28 cellular contexts compared by ENCODE assay signal in the genomic region with DNA sequence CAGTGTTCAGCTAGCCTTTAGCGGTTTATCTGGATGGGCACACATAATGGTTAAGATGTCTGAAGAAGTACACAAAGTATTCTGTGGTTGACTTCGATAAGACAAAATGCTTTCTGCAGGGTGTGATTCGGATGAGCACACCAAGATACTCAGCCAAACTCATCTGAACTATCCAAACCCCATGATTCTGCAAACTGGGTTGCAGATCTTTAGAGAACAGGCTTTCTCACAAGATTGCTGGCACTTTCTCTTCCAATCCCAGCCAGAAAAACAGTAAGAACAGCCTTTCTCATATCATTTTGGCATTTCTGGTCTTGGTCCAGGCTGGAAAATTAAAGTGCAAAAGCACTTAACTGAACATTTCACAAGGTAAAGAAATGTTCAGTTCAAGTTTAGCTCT.
DNase-seq lines count a peak whose midpoint lies in the region; ATAC-seq and TF ChIP-seq lines count a peak whose summit lies in the region.
"Had no signal": no experiment of that assay in that cellular context is flagged by ENCODE, and none has a peak within 500 bp of the region (broad histone marks: within the 10 kb centered on the region; RNA-seq: fewer than 3 reads in every experiment).

No MANE protein-coding gene starts in this region.

- no TSS peak for BruUV-seq in Panc1 (replicated peaks; lab: Mats Ljungman, UMichigan)

- H3K27ac Mint-ChIP-seq in nephron, result peak overlapping the region in 2 of 3 experiments; percentile 23 to 80
- H3K27ac Mint-ChIP-seq: activated naive CD4-positive, alpha-beta T cell treated with anti-CD3 and anti-CD28 coated beads, Interleukin-2, amount 50 U/mL, for 24 hours; activated T-helper 17 cell treated with anti-CD3 and anti-CD28 coated beads, Interleukin-2, amount 50 U/mL, for 72 hours; IgD-negative memory B cell; progenitor cell of endocrine pancreas had no signal

- DNase-seq in CMK (ENCODE audit: low read depth), result peak; percentile 9
- no peak for DNase-seq in Panc1 (ENCODE audit: low read depth, low spot score)
- DNase-seq in fibroblast of mammary gland (ENCODE audit: low read depth), result peak; percentile 28
- no peak for DNase-seq in dermis blood vessel endothelial cell
- no peak for DNase-seq in C1 segment of cervical spinal cord (lab: John Stamatoyannopoulos, UW)
- DNase-seq in left lobe of liver (ENCODE audit: low spot score), result no peak
- DNase-seq: ACHN; activated CD4-positive, alpha-beta T cell treated with anti-CD3 and anti-CD28 coated beads for 4 hours; Caco-2; cortex of kidney; DMS53; hippocampal formation; mesenchymal stem cell; NCI-H146; NCI-H82; sigmoid colon; stimulated activated CD4-positive, alpha-beta T cell treated with anti-CD3 and anti-CD28 coated beads, Interleukin-4, amount 100 ng/mL, for 1 hour; T1000; trophoblast cell had no signal

- H3K27ac ChIP-seq in Panc1 (ENCODE audit: low read length), result 0 out of 2 replicates have a peak overlapping the region, but pooled peaks have one; percentile 17
- H3K27ac ChIP-seq: neutrophil, sigmoid colon, SJSA1, VCaP had no signal

- CTCF ChIA-PET in Panc1 (lab: Charles Lee), result no interaction called here

- H3K9me3 Mint-ChIP-seq in nephron, result peaks cover 14% of the 10 kb centered on the region

- no peak overlapping the region for H3K4me3 ChIP-seq in Panc1 (ENCODE audit: low read depth in 2 of 2, low read length in 2 of 2)
- H3K4me3 ChIP-seq in fibroblast of mammary gland (ENCODE audit: control insufficient read depth, low read depth, low read length), result no peak overlapping the region
- H3K4me3 ChIP-seq: sigmoid colon, SJSA1 had no signal

- no peaks in the 10 kb centered on the region for H3K36me3 Mint-ChIP-seq in nephron (ENCODE audit: low read depth)
- H3K36me3 Mint-ChIP-seq: activated naive CD4-positive, alpha-beta T cell treated with anti-CD3 and anti-CD28 coated beads, Interleukin-2, amount 50 U/mL, for 24 hours; IgD-negative memory B cell had no signal

- H3K27me3 ChIP-seq in Panc1 (ENCODE audit: control insufficient read depth, insufficient read depth, low read length), result no peaks in the 10 kb centered on the region
- H3K27me3 ChIP-seq: neutrophil, sigmoid colon, SJSA1 had no signal

- no peaks in the 10 kb centered on the region for H3K4me1 ChIP-seq in Panc1 (ENCODE audit: control insufficient read depth, insufficient read depth, low read length)
- H3K4me1 ChIP-seq: Caco-2, sigmoid colon had no signal

- no peaks in the 10 kb centered on the region; the same call in 1 of the 2 replicates for H3K9me3 ChIP-seq in Panc1 (ENCODE audit: control insufficient read depth, insufficient read depth, low read depth, low read length)
- H3K9me3 ChIP-seq: Caco-2, neutrophil, sigmoid colon, SJSA1 had no signal

- in situ Hi-C loops in Panc1 (cut with HindIII; ENCODE audit: low pct_unique_long_range_greater_than_20kb, low sequenced_read_pairs), result no loop called here

- H3K36me3 ChIP-seq in Panc1 (ENCODE audit: control insufficient read depth, insufficient read depth, low read length), result no peaks in the 10 kb centered on the region
- H3K36me3 ChIP-seq: neutrophil, sigmoid colon, SJSA1 had no signal

- no peak overlapping the region for H3K4me3 Mint-ChIP-seq in nephron
- H3K4me3 Mint-ChIP-seq: activated naive CD4-positive, alpha-beta T cell treated with anti-CD3 and anti-CD28 coated beads, Interleukin-2, amount 50 U/mL, for 24 hours; activated T-helper 17 cell treated with anti-CD3 and anti-CD28 coated beads, Interleukin-2, amount 50 U/mL, for 72 hours; IgD-negative memory B cell had no signal

- H3K27me3 Mint-ChIP-seq in nephron (ENCODE audit: low read depth), result no peaks in the 10 kb centered on the region
- H3K27me3 Mint-ChIP-seq: activated naive CD4-positive, alpha-beta T cell treated with anti-CD3 and anti-CD28 coated beads, Interleukin-2, amount 50 U/mL, for 24 hours; IgD-negative memory B cell; progenitor cell of endocrine pancreas had no signal

- peaks cover 18% of the 10 kb centered on the region for H3K4me1 Mint-ChIP-seq in nephron
- H3K4me1 Mint-ChIP-seq: activated naive CD4-positive, alpha-beta T cell treated with anti-CD3 and anti-CD28 coated beads, Interleukin-2, amount 50 U/mL, for 24 hours; activated T-helper 17 cell treated with anti-CD3 and anti-CD28 coated beads, Interleukin-2, amount 50 U/mL, for 72 hours; IgD-negative memory B cell had no signal

- POLR2A ChIA-PET in Panc1 (lab: Charles Lee), result no interaction called here

- intact Hi-C loops in Panc1 (cut with micrococcal nuclease; ENCODE audit: unreplicated experiment), result no loop called here

- no peak for TF ChIP-seq CTCF in Panc1 (IDR thresholded peaks at IDR 0.05)
- TF ChIP-seq CTCF in fibroblast of mammary gland (conservative IDR thresholded peaks at IDR 0.05; ENCODE audit: control insufficient read depth, insufficient read depth, low read depth, low read length), result no peak
- no peak for TF ChIP-seq CTCF in nephron (IDR thresholded peaks at IDR 0.05; ENCODE audit: unreplicated experiment in 3 of 3)

- ATAC-seq in Panc1 (no peak), GM21367 (IDR thresholded peaks at IDR 0.05; ENCODE audit: unreplicated experiment) (no peak), left lobe of liver (no peak)
- ATAC-seq: activated T-helper 17 cell treated with anti-CD3 and anti-CD28 coated beads, Interleukin-2, amount 50 U/mL, for 72 hours had no signal

Comparison
In these comparisons a context has a peak if more than half of its experiments do, and no peak if none do; other contexts are left out.
1. DNase-seq: peak in CMK (single experiment) and fibroblast of mammary gland (single experiment); none in Panc1 (single experiment), dermis blood vessel endothelial cell (single experiment), C1 segment of cervical spinal cord (0 of 14) and left lobe of liver (single experiment).